ENCODE assay signal across 9 cellular contexts in the genomic region with DNA sequence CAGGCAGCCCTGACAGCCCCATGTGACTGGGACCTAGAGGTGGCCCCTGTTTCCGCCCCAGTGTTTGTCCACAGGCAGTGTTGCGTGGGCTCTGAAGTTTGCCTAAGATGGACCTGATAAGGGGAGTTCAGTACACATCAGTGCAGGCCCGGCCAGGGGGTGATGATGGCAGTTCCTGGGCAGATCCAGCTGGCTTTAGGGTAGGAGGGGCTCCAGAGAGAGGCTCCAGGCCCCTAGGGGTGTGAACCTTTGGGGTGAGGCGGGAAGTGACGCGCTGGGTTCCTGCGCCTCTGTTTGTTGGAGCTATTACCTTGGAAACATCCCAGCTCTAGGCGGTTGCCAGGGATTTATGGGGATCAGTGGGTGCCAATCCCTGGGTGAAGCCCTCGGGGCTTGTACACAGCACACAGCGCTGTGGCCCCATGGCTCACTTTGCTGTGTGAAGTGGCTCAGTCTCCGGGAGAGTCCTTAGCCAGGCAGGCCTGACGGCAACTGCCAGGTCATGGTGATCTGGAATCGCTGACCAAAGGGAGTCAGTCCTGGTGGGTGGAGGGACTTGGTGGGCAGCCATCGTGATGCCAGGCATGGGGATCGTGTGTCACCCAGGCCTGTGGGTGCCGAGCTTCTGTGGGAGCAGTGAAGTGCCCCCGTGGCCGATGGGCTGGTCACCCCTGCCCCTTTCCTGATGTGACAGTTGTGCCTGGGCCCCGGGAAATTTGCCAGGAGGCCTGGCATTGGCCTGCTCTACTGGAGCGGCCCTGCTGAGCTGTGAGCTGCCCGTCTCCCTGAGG.
DNase-seq lines count a peak whose midpoint lies in the region; ATAC-seq, FAIRE-seq and TF ChIP-seq lines count a peak whose summit lies in the region.
"Had no signal": no experiment of that assay in that cellular context is flagged by ENCODE, and none has a peak within 500 bp of the region (broad histone marks: within the 10 kb centered on the region; RNA-seq: fewer than 3 reads in every experiment).

No MANE protein-coding gene starts in this region.

- no peaks in the 10 kb centered on the region for H3K36me3 Mint-ChIP-seq in naive thymus-derived CD8-positive, alpha-beta T cell

- peak; percentile 88 for DNase-seq in HTR-8/SVneo (ENCODE audit: insufficient read length, low spot score)
- peak; percentile 59 for DNase-seq in iris pigment epithelial cell (ENCODE audit: low read depth)
- no peak for DNase-seq in stimulated activated naive CD4-positive, alpha-beta T cell (lab: John Stamatoyannopoulos, UW)
- no peak for DNase-seq in naive thymus-derived CD8-positive, alpha-beta T cell
- no peak for DNase-seq in activated naive CD4-positive, alpha-beta T cell (lab: John Stamatoyannopoulos, UW)
- no peak for DNase-seq in activated effector memory CD4-positive, alpha-beta T cell treated with anti-CD3 and anti-CD28 coated beads, Interleukin-2, amount 50 U/mL, for 16 hours

- peak; percentile 92 for FAIRE-seq in HTR-8/SVneo (lab: Jason Lieb, UNC)
- FAIRE-seq: TTC549 had no signal

- POLR2A ChIA-PET in naive thymus-derived CD8-positive, alpha-beta T cell (lab: Charles Lee) = no interaction called here

- no peaks in the 10 kb centered on the region for H3K9me3 Mint-ChIP-seq in naive thymus-derived CD8-positive, alpha-beta T cell

- H3K27ac ChIP-seq in VCaP (peak overlapping the region; percentile 100), temporal lobe (ENCODE audit: low read depth, low read length) (peak overlapping the region; percentile 17)

- no peak for TF ChIP-seq CTCF in VCaP (conservative IDR thresholded peaks at IDR 0.05)

- peak overlapping the region in 1 of 10 donors; percentile 1 for H3K27ac Mint-ChIP-seq in naive thymus-derived CD8-positive, alpha-beta T cell

- H3K4me1 Mint-ChIP-seq in naive thymus-derived CD8-positive, alpha-beta T cell = peaks cover 4 to 12% (median 7%) of the 10 kb centered on the region in 4 donors

- no peak for ATAC-seq in naive thymus-derived CD8-positive, alpha-beta T cell

- peaks cover 0 to 8% (median 8%) of the 10 kb centered on the region in 5 donors for H3K27me3 Mint-ChIP-seq in naive thymus-derived CD8-positive, alpha-beta T cell

- H3K4me3 Mint-ChIP-seq in naive thymus-derived CD8-positive, alpha-beta T cell = no peak overlapping the region

Comparison
In these comparisons a context has a peak if more than half of its experiments do, and no peak if none do; other contexts are left out.
1. DNase-seq: peak in HTR-8/SVneo (single experiment) and iris pigment epithelial cell (single experiment); none in stimulated activated naive CD4-positive, alpha-beta T cell (0 of 6), naive thymus-derived CD8-positive, alpha-beta T cell (0 of 10), activated naive CD4-positive, alpha-beta T cell (0 of 4) and activated effector memory CD4-positive, alpha-beta T cell treated with anti-CD3 and anti-CD28 coated beads, Interleukin-2, amount 50 U/mL, for 16 hours (single experiment).